8 cellular contexts compared by ENCODE assay signal in genomic region chr16:10944249-10945064, GRCh38. TPM values are rescaled to one million over a fixed set of nuclear protein-coding genes. Genes with fewer than 3 reads are reported as not detected.
DNase-seq lines count a peak whose midpoint lies in the region; ATAC-seq, FAIRE-seq and TF ChIP-seq lines count a peak whose summit lies in the region.

Gene CLEC16A (plus strand): TSS chr16:10944564. CDS start chr16:10944718, 154 bp downstream.

- H3K4me3 ChIP-seq in WERI-Rb-1 (ENCODE audit: low read depth, low read length): peak within 1 kb of the TSS; percentile 71
- peak within 1 kb of the TSS; percentile 86 for H3K4me3 ChIP-seq in bronchial epithelial cell (ENCODE audit: low read depth, low read length)
- peak within 1 kb of the TSS; percentile 69 for H3K4me3 ChIP-seq in iPS-20b (ENCODE audit: low read length)
- H3K4me3 ChIP-seq in skin epidermis: peak within 1 kb of the TSS; percentile 60 to 99 (median 88)

- TF ChIP-seq CTCF in WERI-Rb-1 (IDR thresholded peaks at IDR 0.05; ENCODE audit: low read depth, low read length) (no peak), bronchial epithelial cell (IDR thresholded peaks at IDR 0.05; ENCODE audit: insufficient read depth, low read length, severe bottlenecking) (no peak)

- H3K27me3 ChIP-seq in WERI-Rb-1 (ENCODE audit: insufficient read depth, low read depth, severe bottlenecking): no peaks in the 10 kb centered on the region
- H3K27me3 ChIP-seq in bronchial epithelial cell (ENCODE audit: control insufficient read depth, insufficient read depth, low read length): no peaks in the 10 kb centered on the region
- H3K27me3 ChIP-seq in iPS-20b (ENCODE audit: insufficient read depth, low read length): peaks cover 19% of the 10 kb centered on the region

- H3K36me3 ChIP-seq in WERI-Rb-1 (peaks cover 7% of the 10 kb centered on the region), bronchial epithelial cell (ENCODE audit: control insufficient read depth, insufficient read depth, low read length) (no peaks in the 10 kb centered on the region), iPS-20b (ENCODE audit: insufficient read depth, low read depth, low read length) (peaks cover 2% of the 10 kb centered on the region; the same call in 1 of the 2 replicates)

- ATAC-seq in GM18909 (IDR thresholded peaks at IDR 0.05; ENCODE audit: poor library complexity, unreplicated experiment) (peak; percentile 73), HG03159 (IDR thresholded peaks at IDR 0.05; ENCODE audit: unreplicated experiment) (peak; percentile 52)

- H3K9me3 ChIP-seq in WERI-Rb-1 (ENCODE audit: severe bottlenecking) (no peaks in the 10 kb centered on the region), iPS-20b (ENCODE audit: insufficient read depth, low read depth, low read length) (no peaks in the 10 kb centered on the region)

- DNase-seq in AG08395 (ENCODE audit: low spot score) (peak; percentile 96), NCI-H2227 treated with DMSO at 0.1 percent for 48 hours (lab: John Stamatoyannopoulos, UW) (peak; percentile 89), WERI-Rb-1 (peak; percentile 98), bronchial epithelial cell (ENCODE audit: low read depth) (peak; percentile 92)

- H3K9ac ChIP-seq in iPS-20b (ENCODE audit: low read depth, low read length): peak within 1 kb of the TSS; percentile 26; the same call in 1 of the 2 replicates

- H3K27ac ChIP-seq in WERI-Rb-1: peak within 1 kb of the TSS; percentile 74
- H3K27ac ChIP-seq in iPS-20b (ENCODE audit: low read length): no peak within 1 kb of the TSS
- H3K27ac ChIP-seq in skin epidermis: peak within 1 kb of the TSS; percentile 27 to 94 (median 83)

- peaks cover 34% of the 10 kb centered on the region for H3K4me1 ChIP-seq in iPS-20b (ENCODE audit: insufficient read depth, low read length)

- no peak for FAIRE-seq in bronchial epithelial cell (lab: Jason Lieb, UNC)

RNA-seq across cellular contexts. Expression of gene CLEC16A, which starts in this region (rescaled TPM):
- 13.8 and 15.8 TPM in 2 replicates for total RNA-seq in bronchial epithelial cell
